In the genomic region with DNA sequence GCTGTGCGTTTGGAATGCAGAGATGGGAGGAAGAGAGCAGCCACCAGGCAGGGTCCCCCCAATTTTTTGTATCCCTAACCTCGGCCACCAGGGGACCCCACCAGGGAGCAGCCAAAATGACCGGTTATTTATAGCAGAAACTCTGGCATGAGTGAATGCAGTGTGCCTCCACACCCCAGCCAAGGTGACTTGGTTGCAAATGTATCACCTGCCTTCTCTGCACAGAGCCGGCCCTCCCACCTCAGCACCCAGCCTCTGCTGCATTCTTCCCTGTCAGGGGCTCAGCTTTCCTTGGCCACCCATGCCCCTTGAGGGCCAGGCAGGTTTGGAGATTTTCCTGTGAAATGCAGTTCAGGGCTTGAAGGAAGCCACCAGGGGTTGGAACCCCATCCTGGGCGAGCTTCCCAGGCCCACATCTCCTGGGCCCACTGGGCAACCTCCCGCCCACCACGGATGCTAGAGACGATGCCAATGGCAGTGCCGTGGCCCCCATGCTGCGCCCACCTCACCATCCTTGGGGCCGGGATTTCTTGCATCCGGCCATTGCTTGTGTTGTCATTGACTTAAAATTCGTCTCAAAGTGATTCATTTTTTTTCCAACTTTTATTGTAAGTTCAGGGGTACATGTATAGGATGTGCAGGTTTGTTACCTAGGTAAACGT, we compare ENCODE assay signal across 24 cellular contexts.
"Had no signal": no experiment of that assay in that cellular context is flagged by ENCODE, and none has a peak within 500 bp of the region (broad histone marks: within the 10 kb centered on the region; RNA-seq: fewer than 3 reads in every experiment).

No MANE protein-coding gene starts in this region.

- H3K4me1 Mint-ChIP-seq: memory B cell; naive thymus-derived CD4-positive, alpha-beta T cell; stimulated activated effector memory CD8-positive, alpha-beta T cell treated with anti-CD3 and anti-CD28 coated beads, Interleukin-12 subunit alpha, Interleukin-12 subunit beta, amount 100 ng/mL, for 72 hours had no signal

- H3K79me2 ChIP-seq: hepatocyte, parathyroid adenoma had no signal

- H3K9me3 Mint-ChIP-seq: memory B cell; natural killer cell treated with Interleukin-12 subunit alpha and Interleukin-12 subunit beta and Interleukin-15 and Interleukin-18, amount 100 ng/mL, for 72 hours; stimulated activated effector memory CD8-positive, alpha-beta T cell treated with anti-CD3 and anti-CD28 coated beads, Interleukin-12 subunit alpha, Interleukin-12 subunit beta, amount 100 ng/mL, for 72 hours; type B pancreatic cell had no signal

- H3K36me3 Mint-ChIP-seq: memory B cell; naive thymus-derived CD4-positive, alpha-beta T cell; natural killer cell treated with Interleukin-12 subunit alpha and Interleukin-12 subunit beta and Interleukin-15 and Interleukin-18, amount 100 ng/mL, for 72 hours; stimulated activated effector memory CD8-positive, alpha-beta T cell treated with anti-CD3 and anti-CD28 coated beads, Interleukin-12 subunit alpha, Interleukin-12 subunit beta, amount 100 ng/mL, for 72 hours; type B pancreatic cell had no signal

- H3K4me1 ChIP-seq: left ventricle myocardium inferior, parathyroid adenoma, right atrium auricular region, spleen, tibial artery, vagina had no signal

- H3K27me3 ChIP-seq: hepatocyte, right atrium auricular region, vagina had no signal

- H3K27ac ChIP-seq: hepatocyte, left ventricle myocardium inferior, parathyroid adenoma, right atrium auricular region, spleen, suprapubic skin, thoracic aorta, tibial artery, vagina had no signal

- H3K27ac Mint-ChIP-seq: memory B cell; naive thymus-derived CD4-positive, alpha-beta T cell; natural killer cell treated with Interleukin-12 subunit alpha and Interleukin-12 subunit beta and Interleukin-15 and Interleukin-18, amount 100 ng/mL, for 72 hours; progenitor cell of endocrine pancreas; stimulated activated effector memory CD8-positive, alpha-beta T cell treated with anti-CD3 and anti-CD28 coated beads, Interleukin-12 subunit alpha, Interleukin-12 subunit beta, amount 100 ng/mL, for 72 hours; stimulated activated naive CD8-positive, alpha-beta T cell treated with anti-CD3 and anti-CD28 coated beads, Interleukin-15, Interleukin-2, amounts not matched to agents 100 ng/mL and 50 ng/mL, for 24 hours; type B pancreatic cell had no signal

- ATAC-seq: mucosa of descending colon; naive thymus-derived CD4-positive, alpha-beta T cell; natural killer cell treated with Interleukin-12 subunit alpha and Interleukin-12 subunit beta and Interleukin-15 and Interleukin-18, amount 100 ng/mL, for 72 hours; sciatic nerve; stimulated activated effector memory CD8-positive, alpha-beta T cell treated with anti-CD3 and anti-CD28 coated beads, Interleukin-12 subunit alpha, Interleukin-12 subunit beta, amount 100 ng/mL, for 72 hours had no signal

- H3K9ac ChIP-seq: parathyroid adenoma had no signal

- DNase-seq: islet precursor cell; left ventricle myocardium inferior; midbrain; mucosa of descending colon; naive thymus-derived CD4-positive, alpha-beta T cell; nucleus accumbens; small intestine; spleen; stimulated activated CD4-positive, alpha-beta T cell treated with anti-CD3 and anti-CD28 coated beads, Interleukin-4, amount 100 ng/mL, for 24 hours; stimulated activated naive CD4-positive, alpha-beta T cell; tibial artery had no signal

- H2AFZ ChIP-seq: hepatocyte, parathyroid adenoma had no signal

- H3K4me2 ChIP-seq: hepatocyte had no signal

- H3K4me3 ChIP-seq: hepatocyte, left ventricle myocardium inferior, mucosa of descending colon, right atrium auricular region, spleen, suprapubic skin, thoracic aorta, tibial artery, vagina had no signal

- H3K9me3 ChIP-seq: left ventricle myocardium inferior, mucosa of descending colon, right atrium auricular region, suprapubic skin, thoracic aorta, tibial artery, vagina had no signal

- H3K4me3 Mint-ChIP-seq: memory B cell; naive thymus-derived CD4-positive, alpha-beta T cell; natural killer cell treated with Interleukin-12 subunit alpha and Interleukin-12 subunit beta and Interleukin-15 and Interleukin-18, amount 100 ng/mL, for 72 hours; stimulated activated effector memory CD8-positive, alpha-beta T cell treated with anti-CD3 and anti-CD28 coated beads, Interleukin-12 subunit alpha, Interleukin-12 subunit beta, amount 100 ng/mL, for 72 hours; stimulated activated naive CD8-positive, alpha-beta T cell treated with anti-CD3 and anti-CD28 coated beads, Interleukin-15, Interleukin-2, amounts not matched to agents 100 ng/mL and 50 ng/mL, for 24 hours; type B pancreatic cell had no signal

- H3K36me3 ChIP-seq: left ventricle myocardium inferior, right atrium auricular region, spleen, suprapubic skin, thoracic aorta, tibial artery, vagina had no signal

- H3K27me3 Mint-ChIP-seq: memory B cell; stimulated activated naive CD8-positive, alpha-beta T cell treated with anti-CD3 and anti-CD28 coated beads, Interleukin-15, Interleukin-2, amounts not matched to agents 100 ng/mL and 50 ng/mL, for 24 hours had no signal
